Comparison of ENCODE assay signal across 28 cellular contexts in genomic region chr7:132103718-132104117, GRCh38.
DNase-seq lines count a peak whose midpoint lies in the region; ATAC-seq, FAIRE-seq and TF ChIP-seq lines count a peak whose summit lies in the region.
"Had no signal": no experiment of that assay in that cellular context is flagged by ENCODE, and none has a peak within 500 bp of the region (broad histone marks: within the 10 kb centered on the region; RNA-seq: fewer than 3 reads in every experiment).

No MANE protein-coding gene starts in this region.

- H3K9me3 ChIP-seq in colonic mucosa (no peaks in the 10 kb centered on the region), small intestine (ENCODE audit: control insufficient read depth, low read depth) (no peaks in the 10 kb centered on the region)
- H3K9me3 ChIP-seq: A549, BE2C, BLaER1 had no signal

- H3K9me3 Mint-ChIP-seq in activated T-helper 17 cell treated with anti-CD3 and anti-CD28 coated beads, Interleukin-2, amount 50 U/mL, for 72 hours = peaks cover 2% of the 10 kb centered on the region

- TF ChIP-seq CTCF in colonic mucosa (IDR thresholded peaks at IDR 0.05) (no peak), coronary artery (IDR thresholded peaks at IDR 0.05) (no peak)

- no peaks in the 10 kb centered on the region for H3K36me3 ChIP-seq in colonic mucosa
- no peaks in the 10 kb centered on the region for H3K36me3 ChIP-seq in small intestine (ENCODE audit: control insufficient read depth in 2 of 2, insufficient read depth in 2 of 2, low read length in 2 of 2)
- H3K36me3 ChIP-seq: BE2C, BLaER1 had no signal

- peaks cover 14% of the 10 kb centered on the region for H3K27me3 Mint-ChIP-seq in activated T-helper 17 cell treated with anti-CD3 and anti-CD28 coated beads, Interleukin-2, amount 50 U/mL, for 72 hours

- intact Hi-C loops in colonic mucosa (cut with DNase I) = no loop called here
- intact Hi-C loops in left colon (cut with DNase I, micrococcal nuclease) = no loop called here

- 38 to 71% (median 65%) methylated on average over 3 of the region's 3 CpGs for WGBS in small intestine, 3 donors

- peak; percentile 5 for DNase-seq in HT-29 (ENCODE audit: low spot score)
- DNase-seq in colonic mucosa = peak; percentile 73
- DNase-seq in left colon = peak; percentile 41 to 45
- peak; percentile 70 for DNase-seq in small intestine
- no peak for DNase-seq in NCI-H187 (lab: John Stamatoyannopoulos, UW)
- no peak for DNase-seq in coronary artery (ENCODE audit: low spot score)
- DNase-seq in stimulated activated CD4-positive, alpha-beta T cell treated with anti-CD3 and anti-CD28 coated beads, Interleukin-15, amount 100 ng/mL, for 24 hours = no peak
- DNase-seq: BE2C; C1 segment of cervical spinal cord; CD4-positive, alpha-beta memory T cell; CD4-positive, CD25-positive, alpha-beta regulatory T cell; CD8-positive, alpha-beta memory T cell; COR-L47; DMS 273 treated with DMSO at 0.1 percent for 48 hours; DMS153; DMS53; DMS79; DND-41; EL; GDM1 had no signal

- FAIRE-seq in small intestine (lab: Jason Lieb, UNC) = no peak
- FAIRE-seq: A549, GM12878, GM12892, GM18507 had no signal

- no peaks in the 10 kb centered on the region for H3K4me1 Mint-ChIP-seq in activated T-helper 17 cell treated with anti-CD3 and anti-CD28 coated beads, Interleukin-2, amount 50 U/mL, for 72 hours
- H3K4me1 Mint-ChIP-seq: CD14-positive monocyte; CD4-positive, alpha-beta memory T cell; CD4-positive, CD25-positive, alpha-beta regulatory T cell; CD8-positive, alpha-beta memory T cell had no signal

- no peaks in the 10 kb centered on the region for H3K36me3 Mint-ChIP-seq in activated T-helper 17 cell treated with anti-CD3 and anti-CD28 coated beads, Interleukin-2, amount 50 U/mL, for 72 hours (ENCODE audit: low read depth)
- H3K36me3 Mint-ChIP-seq: CD14-positive monocyte; CD4-positive, alpha-beta memory T cell; CD4-positive, CD25-positive, alpha-beta regulatory T cell; CD8-positive, alpha-beta memory T cell had no signal

- H3K4me3 ChIP-seq in colonic mucosa = no peak overlapping the region
- no peak overlapping the region for H3K4me3 ChIP-seq in small intestine (ENCODE audit: low read depth in 1 of 2, low read length in 2 of 2)
- no peak overlapping the region for H3K4me3 ChIP-seq in coronary artery
- H3K4me3 ChIP-seq: A549, BLaER1, GM12878 had no signal

- H3K27me3 ChIP-seq in colonic mucosa (no peaks in the 10 kb centered on the region), small intestine (ENCODE audit: control insufficient read depth in 2 of 2, insufficient read depth in 2 of 2, low read length in 2 of 2) (no peaks in the 10 kb centered on the region)
- H3K27me3 ChIP-seq: BE2C, BLaER1 had no signal

- ATAC-seq in left colon = peak; percentile 99
- no peak for ATAC-seq in activated T-helper 17 cell treated with anti-CD3 and anti-CD28 coated beads, Interleukin-2, amount 50 U/mL, for 72 hours (replicated peaks)
- ATAC-seq: A549, GM12878 had no signal

- H3K9ac ChIP-seq in colonic mucosa (ENCODE audit: low read depth in 2 of 2, low read length in 2 of 2) = no peak overlapping the region
- H3K9ac ChIP-seq: BLaER1 had no signal

- no peak overlapping the region for H3K27ac ChIP-seq in colonic mucosa
- H3K27ac ChIP-seq in small intestine (ENCODE audit: low read depth in 1 of 2, low read length in 1 of 2) = no peak overlapping the region
- no peak overlapping the region for H3K27ac ChIP-seq in coronary artery
- H3K27ac ChIP-seq: 22Rv1, A549, BLaER1 had no signal

- H3K4me1 ChIP-seq in colonic mucosa (peaks cover 6% of the 10 kb centered on the region), small intestine (ENCODE audit: control insufficient read depth in 2 of 2, insufficient read depth in 1 of 2, low read depth in 1 of 2, low read length in 1 of 2) (peaks cover 0 to 2% of the 10 kb centered on the region in 2 donors)
- H3K4me1 ChIP-seq: A549, BE2C, BLaER1 had no signal

- H3K27ac Mint-ChIP-seq in activated T-helper 17 cell treated with anti-CD3 and anti-CD28 coated beads, Interleukin-2, amount 50 U/mL, for 72 hours = no peak overlapping the region
- H3K27ac Mint-ChIP-seq: CD14-positive monocyte; CD4-positive, alpha-beta memory T cell; CD4-positive, CD25-positive, alpha-beta regulatory T cell; CD8-positive, alpha-beta memory T cell had no signal

- H3K4me3 Mint-ChIP-seq in activated T-helper 17 cell treated with anti-CD3 and anti-CD28 coated beads, Interleukin-2, amount 50 U/mL, for 72 hours = no peak overlapping the region
- H3K4me3 Mint-ChIP-seq: CD4-positive, alpha-beta memory T cell; CD4-positive, CD25-positive, alpha-beta regulatory T cell; CD8-positive, alpha-beta memory T cell had no signal

Comparison
In these comparisons a context has a peak if more than half of its experiments do, and no peak if none do; other contexts are left out.
1. DNase-seq: peak in HT-29 (single experiment), colonic mucosa (single experiment), left colon (2 of 2) and small intestine (single experiment); none in NCI-H187 (0 of 2), coronary artery (single experiment) and stimulated activated CD4-positive, alpha-beta T cell treated with anti-CD3 and anti-CD28 coated beads, Interleukin-15, amount 100 ng/mL, for 24 hours (single experiment).